18 cellular contexts compared by ENCODE assay signal in genomic region chr1:30872033-30872947, GRCh38. TPM values are rescaled to one million over a fixed set of nuclear protein-coding genes. Genes with fewer than 3 reads are reported as not detected.
A peak's percentile ranks its signal among the peaks of the same experiment; 100 is the strongest.
DNase-seq lines count a peak whose midpoint lies in the region; ATAC-seq, FAIRE-seq and TF ChIP-seq lines count a peak whose summit lies in the region.
"Had no signal": no experiment of that assay in that cellular context is flagged by ENCODE, and none has a peak within 500 bp of the region (broad histone marks: within the 10 kb centered on the region; RNA-seq: fewer than 3 reads in every experiment).

No MANE protein-coding gene starts in this region.

- H3K27me3 ChIP-seq in mammary epithelial cell (ENCODE audit: insufficient read depth, low read length) (no peaks in the 10 kb centered on the region), lower lobe of right lung (ENCODE audit: low read depth) (no peaks in the 10 kb centered on the region), esophagus squamous epithelium (peaks cover 0 to 9% (median 0%) of the 10 kb centered on the region in 4 donors)
- H3K27me3 ChIP-seq: ascending aorta, dorsolateral prefrontal cortex, upper lobe of left lung had no signal

- H3K4me1 ChIP-seq in mammary epithelial cell (ENCODE audit: insufficient read depth, low read length) (peaks cover 7% of the 10 kb centered on the region), lower lobe of right lung (peaks cover 7% of the 10 kb centered on the region), esophagus squamous epithelium (peaks cover 0 to 10% (median 4%) of the 10 kb centered on the region in 3 donors)
- H3K4me1 ChIP-seq: psoas muscle had no signal

- in situ Hi-C loops in mammary epithelial cell (cut with MboI; ENCODE audit: low sequenced_read_pairs in 2 of 2): no loop called here

- no peak overlapping the region for H3K4me3 ChIP-seq in mammary epithelial cell (replicated peaks in 1 of 3; ENCODE audit: insufficient read depth in 1 of 3, low read depth in 2 of 3, low read length in 3 of 3)
- no peak overlapping the region for H3K4me3 ChIP-seq in lower lobe of right lung
- H3K4me3 ChIP-seq in esophagus squamous epithelium: no peak overlapping the region
- H3K4me3 ChIP-seq: ascending aorta, dorsolateral prefrontal cortex, psoas muscle, upper lobe of left lung had no signal

- TF ChIP-seq POLR2A in GM12891 (IDR thresholded peaks at IDR 0.05; ENCODE audit: low read depth, low read length) (no peak), esophagus squamous epithelium (IDR thresholded peaks at IDR 0.05) (no peak)

- no peak overlapping the region for H3K4me2 ChIP-seq in mammary epithelial cell (ENCODE audit: insufficient read depth, low read depth, low read length)

- H4K20me1 ChIP-seq in mammary epithelial cell (ENCODE audit: insufficient read depth, low read length): no peaks in the 10 kb centered on the region

- ATAC-seq in lower lobe of right lung (peak; percentile 41 to 57), HG03097 (IDR thresholded peaks at IDR 0.05; ENCODE audit: low FRiP score, unreplicated experiment) (no peak), HG03521 (IDR thresholded peaks at IDR 0.05; ENCODE audit: unreplicated experiment) (no peak)
- ATAC-seq: psoas muscle; stimulated activated naive B cell treated with anti-CD40 and anti-IgM and Interleukin-4, amounts not matched to agents 10 μg/mL and 1 μg/mL and 100 μg/mL, for 72 hours; T-cell had no signal

- H2AFZ ChIP-seq in mammary epithelial cell (ENCODE audit: low read depth, low read length): no peak overlapping the region

- 78% methylated on average over 9 of the region's 9 CpGs for WGBS in mammary epithelial cell (ENCODE audit: low coverage, missing lambda C conversion rate)
- 81% methylated on average over 7 to 9 of the region's 9 CpGs for WGBS in esophagus squamous epithelium, 2 donors

- H3K36me3 ChIP-seq in mammary epithelial cell (ENCODE audit: insufficient read depth, low read length): no peaks in the 10 kb centered on the region
- peaks cover 8% of the 10 kb centered on the region for H3K36me3 ChIP-seq in lower lobe of right lung
- peaks cover 0 to 32% (median 0%) of the 10 kb centered on the region in 3 donors for H3K36me3 ChIP-seq in esophagus squamous epithelium

- dilution Hi-C loops in mammary epithelial cell (cut with HindIII; ENCODE audit: low sequenced_read_pairs): no loop called here

- CTCF ChIA-PET in mammary epithelial cell (lab: Charles Lee; ENCODE audit: low non-redundant PET): no interaction called here

- H3K9ac ChIP-seq in mammary epithelial cell (ENCODE audit: insufficient read depth, low read length): no peak overlapping the region

- no peak for TF ChIP-seq CTCF in mammary epithelial cell (conservative IDR thresholded peaks at IDR 0.05 in 1 of 2, IDR thresholded peaks at IDR 0.05 in 1 of 2; ENCODE audit: extremely low read depth in 1 of 2, insufficient read depth in 1 of 2, low read depth in 1 of 2, low read length in 2 of 2)
- no peak for TF ChIP-seq CTCF in lower lobe of right lung (IDR thresholded peaks at IDR 0.05)
- no peak for TF ChIP-seq CTCF in esophagus squamous epithelium (IDR thresholded peaks at IDR 0.05)

- H3K79me2 ChIP-seq in mammary epithelial cell (ENCODE audit: insufficient read depth, low read length): no peaks in the 10 kb centered on the region

- peaks cover 4% of the 10 kb centered on the region for H3K9me3 ChIP-seq in mammary epithelial cell (replicated peaks; ENCODE audit: insufficient read depth, low read length)
- H3K9me3 ChIP-seq in lower lobe of right lung: peaks cover 5% of the 10 kb centered on the region
- H3K9me3 ChIP-seq in esophagus squamous epithelium: peaks cover 6 to 20% (median 11%) of the 10 kb centered on the region in 3 donors
- H3K9me3 ChIP-seq: ascending aorta, psoas muscle had no signal

- no peak overlapping the region for H3K27ac ChIP-seq in mammary epithelial cell (ENCODE audit: insufficient read depth, low read depth, low read length)
- no peak overlapping the region for H3K27ac ChIP-seq in lower lobe of right lung
- H3K27ac ChIP-seq in esophagus squamous epithelium: no peak overlapping the region
- H3K27ac ChIP-seq: ascending aorta, dorsolateral prefrontal cortex, psoas muscle, upper lobe of left lung had no signal

- FAIRE-seq in GM12891 (lab: Jason Lieb, UNC): peak; percentile 33

- DNase-seq in GM12891 (ENCODE audit: insufficient read length, low spot score): no peak
- peak; percentile 90 for DNase-seq in NCI-H2029 treated with DMSO at 0.1 percent for 48 hours (lab: John Stamatoyannopoulos, UW)
- DNase-seq in mammary epithelial cell: peak; percentile 41
- no peak for DNase-seq in lower lobe of right lung
- DNase-seq in esophagus squamous epithelium (lab: John Stamatoyannopoulos, UW): no peak
- DNase-seq in SKM-1 treated with dmso at 0.1 percent for 144 hours (lab: John Stamatoyannopoulos, UW; ENCODE audit: unreplicated experiment): no peak
- DNase-seq: activated effector memory CD4-positive, alpha-beta T cell treated with anti-CD3 and anti-CD28 coated beads, Interleukin-2, amount 50 U/mL, for 16 hours; COR-L47; dorsolateral prefrontal cortex; GDM1; naive B cell; psoas muscle; T-cell; upper lobe of left lung had no signal

- BruUV-seq in mammary epithelial cell (replicated peaks; lab: Mats Ljungman, UMichigan): TSS peak; percentile 37

- intact Hi-C loops in mammary epithelial cell (cut with micrococcal nuclease) (no loop called here), lower lobe of right lung (cut with DNase I) (no loop called here), esophagus squamous epithelium (cut with DNase I) (no loop called here)

TF ChIP-seq in GM12891, 5 proteins besides CTCF, POLR2A, EP300 and RAD21:
- no peak for TF ChIP-seq POLR2AphosphoS5 (IDR thresholded peaks at IDR 0.05; ENCODE audit: low read depth, low read length)
- no peak for TF ChIP-seq POU2F2 (IDR thresholded peaks at IDR 0.05; ENCODE audit: low read depth, low read length)
- TF ChIP-seq PAX5 (IDR thresholded peaks at IDR 0.05; ENCODE audit: insufficient read depth, low read length, severe bottlenecking): no peak
- TF ChIP-seq SPI1 (IDR thresholded peaks at IDR 0.05; ENCODE audit: low read depth, low read length): no peak
- TF ChIP-seq TAF1 (IDR thresholded peaks at IDR 0.05; ENCODE audit: low read depth, low read length): no peak

RNA-seq across cellular contexts. Expression of gene SDC3, which starts 36.3 kb away (rescaled TPM):
- 0.06 TPM for polyA plus RNA-seq in GM12891 (2012; ENCODE audit: low read depth, missing spikeins)
- total RNA-seq in mammary epithelial cell: 10 to 100 TPM; 23.4 to 63.2 TPM
- polyA plus RNA-seq in mammary epithelial cell: 6.1 TPM
- polyA minus RNA-seq in mammary epithelial cell: 16.8 TPM
- total RNA-seq in lower lobe of right lung: 43.5 TPM
- 10 to 100 TPM in 1 of 4 donors, 1 to 10 TPM in 3; 2.9 to 11.6 (median 5.1) TPM for total RNA-seq in esophagus squamous epithelium

Comparison
In these comparisons a context has a peak if more than half of its experiments do, and no peak if none do; other contexts are left out.
1. DNase-seq: peak in NCI-H2029 treated with DMSO at 0.1 percent for 48 hours (single experiment) and mammary epithelial cell (single experiment); none in GM12891 (single experiment), lower lobe of right lung (single experiment), esophagus squamous epithelium (single experiment) and SKM-1 treated with dmso at 0.1 percent for 144 hours (single experiment).
2. ATAC-seq: peak in lower lobe of right lung (2 of 2); none in HG03097 (single experiment) and HG03521 (single experiment).